24 cellular contexts compared by ENCODE assay signal in genomic region chr3:195056506-195056905, GRCh38.
"Had no signal": no experiment of that assay in that cellular context is flagged by ENCODE, and none has a peak within 500 bp of the region (broad histone marks: within the 10 kb centered on the region; RNA-seq: fewer than 3 reads in every experiment).

No MANE protein-coding gene starts in this region.

- H3K4me1 Mint-ChIP-seq: activated naive CD8-positive, alpha-beta T cell treated with anti-CD3 and anti-CD28 coated beads, Interleukin-2, amount 50 U/mL, for 24 hours; central memory CD8-positive, alpha-beta T cell had no signal

- ATAC-seq: activated CD4-positive, CD25-positive, alpha-beta regulatory T cell treated with anti-CD3 and anti-CD28 coated beads, Interleukin-2, amount 50 U/mL, for 24 hours; activated CD8-positive, alpha-beta T cell treated with anti-CD3 and anti-CD28 coated beads, Interleukin-2, amount 10 ng/mL, durations not matched to agents 7 days and 5 days; activated naive CD4-positive, alpha-beta T cell treated with anti-CD3 and anti-CD28 coated beads, Interleukin-2, amount 50 U/mL, for 72 hours; activated naive CD8-positive, alpha-beta T cell treated with anti-CD3 and anti-CD28 coated beads, Interleukin-2, amount 50 U/mL, for 24 hours; Panc1 had no signal

- H3K4me3 Mint-ChIP-seq: activated CD8-positive, alpha-beta T cell treated with anti-CD3 and anti-CD28 coated beads, Interleukin-2, amount 10 ng/mL, durations not matched to agents 7 days and 5 days; activated naive CD8-positive, alpha-beta T cell treated with anti-CD3 and anti-CD28 coated beads, Interleukin-2, amount 50 U/mL, for 24 hours; activated T-cell treated with anti-CD3 and anti-CD28 coated beads, Interleukin-2, amount 50 U/mL, for 24 hours; activated T-helper 1 cell treated with anti-CD3 and anti-CD28 coated beads, Interleukin-12 subunit alpha, Interleukin-12 subunit beta, Interleukin-2, Interleukin-4 antibody, amounts not matched to agents 30 ng/mL and 10 ng/mL and 1 ng/mL, durations not matched to agents 14 hours and 24 hours and 36 hours; brain; central memory CD8-positive, alpha-beta T cell; T-helper 1 cell treated with Interleukin-12 subunit alpha and Interleukin-12 subunit beta and Interleukin-4 antibody, amounts not matched to agents 30 μg/mL and 1 μg/mL, for 36 hours had no signal

- DNase-seq: activated CD4-positive, alpha-beta T cell treated with anti-CD3 and anti-CD28 coated beads for 4 hours; activated CD4-positive, alpha-beta T cell treated with anti-CD3 and anti-CD28 coated beads, Interleukin-2, amount 50 U/mL, for 4 hours; activated CD8-positive, alpha-beta T cell treated with anti-CD3 and anti-CD28 coated beads, Interleukin-2, amount 10 ng/mL, durations not matched to agents 7 days and 5 days; activated effector memory CD4-positive, alpha-beta T cell treated with Interleukin-2 at 50 U/mL for 16 hours; activated naive CD4-positive, alpha-beta T cell treated with Interleukin-2 at 50 U/mL for 16 hours; activated naive CD8-positive, alpha-beta T cell treated with anti-CD3 and anti-CD28 coated beads, Interleukin-2, amount 50 U/mL, for 24 hours; activated T-cell treated with anti-CD3 and anti-CD28 coated beads, Interleukin-2, amount 50 U/mL, for 24 hours; amniotic stem cell; MG63; MV-4-11; NCI-H1417 treated with DMSO at 0.1 percent for 48 hours; NCI-H187; NCI-H446; NCI-H524; NCI-H748 treated with DMSO at 0.1 percent for 48 hours; OCI-M1; SHP77 treated with DMSO at 0.1 percent for 48 hours had no signal

- H3K36me3 Mint-ChIP-seq: activated naive CD4-positive, alpha-beta T cell treated with anti-CD3 and anti-CD28 coated beads, Interleukin-2, amount 50 U/mL, for 72 hours; brain had no signal

- H3K9me3 ChIP-seq: MG63 had no signal

- H3K9me3 Mint-ChIP-seq: activated naive CD4-positive, alpha-beta T cell treated with anti-CD3 and anti-CD28 coated beads, Interleukin-2, amount 50 U/mL, for 72 hours; activated naive CD8-positive, alpha-beta T cell treated with anti-CD3 and anti-CD28 coated beads, Interleukin-2, amount 50 U/mL, for 24 hours; activated T-cell treated with anti-CD3 and anti-CD28 coated beads, Interleukin-2, amount 50 U/mL, for 24 hours; activated T-helper 1 cell treated with anti-CD3 and anti-CD28 coated beads, Interleukin-12 subunit alpha, Interleukin-12 subunit beta, Interleukin-2, Interleukin-4 antibody, amounts not matched to agents 30 ng/mL and 10 ng/mL and 1 ng/mL, durations not matched to agents 14 hours and 24 hours and 36 hours; central memory CD8-positive, alpha-beta T cell; T-helper 1 cell treated with Interleukin-12 subunit alpha and Interleukin-12 subunit beta and Interleukin-4 antibody, amounts not matched to agents 30 μg/mL and 1 μg/mL, for 36 hours had no signal

- H3K4me3 ChIP-seq: MG63 had no signal

- H3K27ac Mint-ChIP-seq: activated CD8-positive, alpha-beta T cell treated with anti-CD3 and anti-CD28 coated beads, Interleukin-2, amount 10 ng/mL, durations not matched to agents 7 days and 5 days; activated naive CD4-positive, alpha-beta T cell treated with anti-CD3 and anti-CD28 coated beads, Interleukin-2, amount 50 U/mL, for 72 hours; activated naive CD8-positive, alpha-beta T cell treated with anti-CD3 and anti-CD28 coated beads, Interleukin-2, amount 50 U/mL, for 24 hours; activated T-cell treated with anti-CD3 and anti-CD28 coated beads, Interleukin-2, amount 50 U/mL, for 24 hours; activated T-helper 1 cell treated with anti-CD3 and anti-CD28 coated beads, Interleukin-12 subunit alpha, Interleukin-12 subunit beta, Interleukin-2, Interleukin-4 antibody, amounts not matched to agents 30 ng/mL and 10 ng/mL and 1 ng/mL, durations not matched to agents 14 hours and 24 hours and 36 hours; brain; T-helper 1 cell treated with Interleukin-12 subunit alpha and Interleukin-12 subunit beta and Interleukin-4 antibody, amounts not matched to agents 30 μg/mL and 1 μg/mL, for 36 hours had no signal

- H3K36me3 ChIP-seq: MG63 had no signal
